9 cellular contexts compared by ENCODE assay signal in the genomic region with DNA sequence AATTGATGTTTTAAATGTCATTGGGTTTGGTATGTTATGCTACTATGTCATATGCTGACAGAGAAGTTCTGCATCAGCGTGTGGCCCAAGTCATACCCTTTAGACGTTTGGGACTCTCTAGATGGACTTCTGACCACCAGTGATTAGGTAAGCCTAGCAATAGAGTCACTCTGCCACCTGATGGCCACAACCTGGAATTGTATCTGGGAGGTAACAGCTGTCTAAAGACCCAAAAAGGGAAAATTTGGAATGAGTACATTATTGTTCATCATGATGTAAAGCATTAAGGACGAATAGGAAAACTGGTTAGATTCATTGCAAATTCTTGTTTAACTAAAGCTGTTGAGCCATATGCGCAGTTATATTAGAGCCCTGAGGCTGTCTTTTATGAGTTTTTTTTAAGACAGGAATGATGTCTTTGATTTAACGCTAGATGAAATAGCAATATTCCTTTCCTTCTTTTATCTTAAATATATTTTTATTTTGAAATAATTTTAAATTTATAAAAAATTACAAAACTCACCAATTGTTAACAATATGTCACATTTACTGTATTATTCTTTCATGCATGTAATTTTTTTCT.
DNase-seq lines count a peak whose midpoint lies in the region; ATAC-seq and TF ChIP-seq lines count a peak whose summit lies in the region.
"Had no signal": no experiment of that assay in that cellular context is flagged by ENCODE, and none has a peak within 500 bp of the region (broad histone marks: within the 10 kb centered on the region; RNA-seq: fewer than 3 reads in every experiment).

No MANE protein-coding gene starts in this region.

- no peaks in the 10 kb centered on the region for H3K27me3 ChIP-seq in gastrocnemius medialis
- H3K27me3 ChIP-seq: BLaER1 had no signal

- TF ChIP-seq POLR2A in gastrocnemius medialis (IDR thresholded peaks at IDR 0.05): no peak

- H3K4me3 ChIP-seq in SK-N-MC (no peak overlapping the region), fibroblast of pulmonary artery (replicated peaks; ENCODE audit: low read depth, low read length) (no peak overlapping the region), gastrocnemius medialis (no peak overlapping the region)
- H3K4me3 ChIP-seq: BLaER1 had no signal

- H3K36me3 Mint-ChIP-seq in naive thymus-derived CD8-positive, alpha-beta T cell: no peaks in the 10 kb centered on the region

- H3K27ac ChIP-seq in SK-N-MC (no peak overlapping the region), gastrocnemius medialis (no peak overlapping the region)
- H3K27ac ChIP-seq: BLaER1 had no signal

- no peaks in the 10 kb centered on the region for H3K4me1 Mint-ChIP-seq in naive thymus-derived CD8-positive, alpha-beta T cell

- H3K36me3 ChIP-seq in SK-N-MC (ENCODE audit: insufficient read depth, low read length): no peaks in the 10 kb centered on the region
- no peaks in the 10 kb centered on the region for H3K36me3 ChIP-seq in gastrocnemius medialis
- H3K36me3 ChIP-seq: BLaER1 had no signal

- no peak overlapping the region for H3K27ac Mint-ChIP-seq in naive thymus-derived CD8-positive, alpha-beta T cell

- no peak overlapping the region for H3K4me3 Mint-ChIP-seq in naive thymus-derived CD8-positive, alpha-beta T cell

- H3K4me1 ChIP-seq in gastrocnemius medialis: no peaks in the 10 kb centered on the region
- H3K4me1 ChIP-seq: BLaER1 had no signal

- in situ Hi-C loops in gastrocnemius medialis (cut with MboI; ENCODE audit: low sequenced_read_pairs in 4 of 4): loop anchor here in 1 of 4 donors (25.0 kb wide), 1 partner anchor 1289 kb away; no protein-coding TSS in a partner anchor

- H3K9ac ChIP-seq in SK-N-MC (ENCODE audit: insufficient read length): no peak overlapping the region
- H3K9ac ChIP-seq: BLaER1 had no signal

- no peaks in the 10 kb centered on the region for H3K9me3 Mint-ChIP-seq in naive thymus-derived CD8-positive, alpha-beta T cell

- intact Hi-C loops in gastrocnemius medialis (cut with DNase I; ENCODE audit: low total_unique reads): no loop called here

- H3K9me3 ChIP-seq in SK-N-MC (ENCODE audit: low read depth, low read length): no peaks in the 10 kb centered on the region
- H3K9me3 ChIP-seq in gastrocnemius medialis: no peaks in the 10 kb centered on the region
- H3K9me3 ChIP-seq: BLaER1 had no signal

- ATAC-seq in gastrocnemius medialis: no peak
- ATAC-seq in naive thymus-derived CD8-positive, alpha-beta T cell: no peak

- H3K27me3 Mint-ChIP-seq in naive thymus-derived CD8-positive, alpha-beta T cell: peaks cover 0 to 4% (median 2%) of the 10 kb centered on the region in 5 donors

- peak; percentile 80 for TF ChIP-seq CTCF in fibroblast of pulmonary artery (IDR thresholded peaks at IDR 0.05; ENCODE audit: low read length, missing control alignments)
- peak in 4 of 5 experiments; percentile 22 to 50 (median 38) for TF ChIP-seq CTCF in gastrocnemius medialis (IDR thresholded peaks at IDR 0.05 in 4 of 5, conservative IDR thresholded peaks at IDR 0.05 in 1 of 5)

- POLR2A ChIA-PET in naive thymus-derived CD8-positive, alpha-beta T cell (lab: Charles Lee): no interaction called here

- DNase-seq in DMS153 treated with DMSO at 0.1 percent for 48 hours (lab: John Stamatoyannopoulos, UW; ENCODE audit: unreplicated experiment) (peak; percentile 3), DMS153 (lab: John Stamatoyannopoulos, UW) (no peak), HS-27A (ENCODE audit: low read depth) (peak; percentile 47), SK-N-MC (ENCODE audit: low read depth, low spot score) (peak; percentile 6), fibroblast of pulmonary artery (ENCODE audit: low read depth) (peak; percentile 71), gastrocnemius medialis (no peak), NCI-H1048 (lab: John Stamatoyannopoulos, UW) (no peak)
- DNase-seq in naive thymus-derived CD8-positive, alpha-beta T cell: no peak

Comparison
In these comparisons a context has a peak if more than half of its experiments do, and no peak if none do; other contexts are left out.
1. DNase-seq: peak in DMS153 treated with DMSO at 0.1 percent for 48 hours (single experiment), HS-27A (single experiment), SK-N-MC (single experiment) and fibroblast of pulmonary artery (single experiment); none in DMS153 (single experiment), gastrocnemius medialis (0 of 2), naive thymus-derived CD8-positive, alpha-beta T cell (0 of 10) and NCI-H1048 (single experiment).